Comparison of ENCODE assay signal across 22 cellular contexts in genomic region chrX:68833448-68833805, GRCh38. TPM values are rescaled to one million over a fixed set of nuclear protein-coding genes. Genes with fewer than 3 reads are reported as not detected.
DNase-seq lines count a peak whose midpoint lies in the region; ATAC-seq and TF ChIP-seq lines count a peak whose summit lies in the region.
"Had no signal": no experiment of that assay in that cellular context is flagged by ENCODE, and none has a peak within 500 bp of the region (broad histone marks: within the 10 kb centered on the region; RNA-seq: fewer than 3 reads in every experiment).

No MANE protein-coding gene starts in this region.

- DNase-seq in activated T-cell treated with anti-CD3 and anti-CD28 coated beads, Interleukin-2, amount 50 U/mL, for 1 hour: peak; percentile 5
- no peak for DNase-seq in activated T-cell treated with anti-CD3 and anti-CD28 coated beads, Interleukin-2, amount 50 U/mL, for 72 hours
- peak; percentile 14 for DNase-seq in coronary artery (ENCODE audit: low spot score)
- peak; percentile 17 to 18 for DNase-seq in suprapubic skin (ENCODE audit: low spot score in 2 of 2)
- DNase-seq in medulla oblongata (ENCODE audit: extremely low spot score): no peak
- no peak for DNase-seq in effector memory CD4-positive, alpha-beta T cell
- no peak for DNase-seq in dedifferentiated amniotic fluid mesenchymal stem cell (ENCODE audit: extremely low spot score)
- DNase-seq: activated CD4-positive, alpha-beta T cell treated with anti-CD3 and anti-CD28 coated beads, Interleukin-2, amount 50 U/mL, for 48 hours; central memory CD4-positive, alpha-beta T cell; DMS79 treated with DMSO at 0.1 percent for 48 hours; left ventricle myocardium superior; MV-4-11; NCI-H2107; NCI-H69; stimulated activated CD4-positive, alpha-beta T cell treated with anti-CD3 and anti-CD28 coated beads, Interleukin-15, amount 100 ng/mL, for 24 hours; SW 1271 had no signal

- H3K4me3 ChIP-seq in coronary artery: no peak overlapping the region
- H3K4me3 ChIP-seq in muscle layer of duodenum (ENCODE audit: low read depth in 1 of 2, low read length in 2 of 2): no peak overlapping the region
- H3K4me3 ChIP-seq in suprapubic skin: peak overlapping the region; percentile 80
- no peak overlapping the region for H3K4me3 ChIP-seq in effector memory CD4-positive, alpha-beta T cell (ENCODE audit: insufficient read depth, low read depth, low read length, poor library complexity, severe bottlenecking)
- H3K4me3 ChIP-seq: K562 had no signal

- TF ChIP-seq CTCF in coronary artery (IDR thresholded peaks at IDR 0.05) (no peak), suprapubic skin (IDR thresholded peaks at IDR 0.05) (no peak)

- no peak overlapping the region for H3K27ac Mint-ChIP-seq in activated T-cell treated with anti-CD3 and anti-CD28 coated beads, Interleukin-2, amount 50 U/mL, for 72 hours
- H3K27ac Mint-ChIP-seq: activated T-helper 17 cell treated with anti-CD3 and anti-CD28 coated beads, Interleukin-2, amount 50 U/mL, for 72 hours; stimulated activated naive B cell treated with anti-CD40 and anti-IgM and Interleukin-4, amounts not matched to agents 10 μg/mL and 1 μg/mL and 100 μg/mL, for 72 hours had no signal

- no peak for ATAC-seq in activated T-cell treated with anti-CD3 and anti-CD28 coated beads, Interleukin-2, amount 50 U/mL, for 72 hours (replicated peaks in 1 of 2)
- ATAC-seq: activated T-helper 17 cell treated with anti-CD3 and anti-CD28 coated beads, Interleukin-2, amount 50 U/mL, for 72 hours; K562; left ventricle myocardium superior; Panc1 had no signal

- peaks cover 6% of the 10 kb centered on the region for H3K27me3 Mint-ChIP-seq in activated T-cell treated with anti-CD3 and anti-CD28 coated beads, Interleukin-2, amount 50 U/mL, for 72 hours (ENCODE audit: low read depth)
- H3K27me3 Mint-ChIP-seq: activated T-helper 17 cell treated with anti-CD3 and anti-CD28 coated beads, Interleukin-2, amount 50 U/mL, for 72 hours had no signal

- H3K36me3 Mint-ChIP-seq in activated T-cell treated with anti-CD3 and anti-CD28 coated beads, Interleukin-2, amount 50 U/mL, for 72 hours (ENCODE audit: insufficient read depth in 2 of 2): no peaks in the 10 kb centered on the region

- H3K4me1 ChIP-seq in muscle layer of duodenum (ENCODE audit: control insufficient read depth in 1 of 2, insufficient read depth in 2 of 2, low read length in 2 of 2) (peaks cover 0 to 8% of the 10 kb centered on the region in 2 donors), suprapubic skin (peaks cover 40% of the 10 kb centered on the region)
- H3K4me1 ChIP-seq in effector memory CD4-positive, alpha-beta T cell (ENCODE audit: control insufficient read depth, insufficient read depth, low read length, poor library complexity, severe bottlenecking): peaks cover 9% of the 10 kb centered on the region
- H3K4me1 ChIP-seq: adrenal gland had no signal

- H3K36me3 ChIP-seq in muscle layer of duodenum (ENCODE audit: control insufficient read depth in 1 of 2, insufficient read depth in 2 of 2, low read length in 2 of 2): no peaks in the 10 kb centered on the region
- H3K36me3 ChIP-seq in suprapubic skin: no peaks in the 10 kb centered on the region
- no peaks in the 10 kb centered on the region for H3K36me3 ChIP-seq in effector memory CD4-positive, alpha-beta T cell (ENCODE audit: control insufficient read depth, insufficient read depth, low read length)
- H3K36me3 ChIP-seq: adrenal gland had no signal

- no peak for TF ChIP-seq EP300 in suprapubic skin (IDR thresholded peaks at IDR 0.05)

- H3K27me3 ChIP-seq in muscle layer of duodenum (ENCODE audit: low read depth, low read length): no peaks in the 10 kb centered on the region
- H3K27me3 ChIP-seq in suprapubic skin: no peaks in the 10 kb centered on the region
- no peaks in the 10 kb centered on the region for H3K27me3 ChIP-seq in effector memory CD4-positive, alpha-beta T cell (replicated peaks; ENCODE audit: control insufficient read depth, insufficient read depth, low read length, poor library complexity, severe bottlenecking)
- H3K27me3 ChIP-seq: adrenal gland had no signal

- H3K9me3 Mint-ChIP-seq in activated T-cell treated with anti-CD3 and anti-CD28 coated beads, Interleukin-2, amount 50 U/mL, for 72 hours: no peaks in the 10 kb centered on the region
- H3K9me3 Mint-ChIP-seq: activated T-helper 17 cell treated with anti-CD3 and anti-CD28 coated beads, Interleukin-2, amount 50 U/mL, for 72 hours; stimulated activated naive B cell treated with anti-CD40 and anti-IgM and Interleukin-4, amounts not matched to agents 10 μg/mL and 1 μg/mL and 100 μg/mL, for 72 hours had no signal

- H3K27ac ChIP-seq in coronary artery (no peak overlapping the region), muscle layer of duodenum (ENCODE audit: low read length) (peak overlapping the region; percentile 2), suprapubic skin (peak overlapping the region; percentile 82)
- H3K27ac ChIP-seq in effector memory CD4-positive, alpha-beta T cell (ENCODE audit: insufficient read depth, low read length, poor library complexity, severe bottlenecking): no peak overlapping the region

- no peak overlapping the region for H3K4me3 Mint-ChIP-seq in activated T-cell treated with anti-CD3 and anti-CD28 coated beads, Interleukin-2, amount 50 U/mL, for 72 hours
- H3K4me3 Mint-ChIP-seq: activated T-helper 17 cell treated with anti-CD3 and anti-CD28 coated beads, Interleukin-2, amount 50 U/mL, for 72 hours; stimulated activated naive B cell treated with anti-CD40 and anti-IgM and Interleukin-4, amounts not matched to agents 10 μg/mL and 1 μg/mL and 100 μg/mL, for 72 hours had no signal

- peaks cover 19% of the 10 kb centered on the region for H3K4me1 Mint-ChIP-seq in activated T-cell treated with anti-CD3 and anti-CD28 coated beads, Interleukin-2, amount 50 U/mL, for 72 hours (ENCODE audit: low read depth)

- 81% methylated on average over 4 of the region's 6 CpGs for WGBS in suprapubic skin

- no peaks in the 10 kb centered on the region for H3K9me3 ChIP-seq in muscle layer of duodenum (ENCODE audit: control insufficient read depth in 1 of 2, low read length in 2 of 2)
- H3K9me3 ChIP-seq in suprapubic skin: no peaks in the 10 kb centered on the region
- H3K9me3 ChIP-seq in effector memory CD4-positive, alpha-beta T cell (ENCODE audit: control insufficient read depth, low read length): no peaks in the 10 kb centered on the region
- H3K9me3 ChIP-seq: adrenal gland had no signal

- no peak for TF ChIP-seq POLR2A in suprapubic skin (IDR thresholded peaks at IDR 0.05)

RNA-seq across cellular contexts. Expression of gene EFNB1, which starts 4.6 kb away (rescaled TPM):
- total RNA-seq in activated T-cell treated with anti-CD3 and anti-CD28 coated beads, Interleukin-2, amount 50 U/mL, for 72 hours: 1 to 10 TPM; 5.1 to 5.7 TPM
- total RNA-seq in suprapubic skin: 100 to 1,000 TPM in 1 of 4 donors, 10 to 100 TPM in 3; 78.4 to 103 (median 89.8) TPM

Comparison
In these comparisons a context has a peak if more than half of its experiments do, and no peak if none do; other contexts are left out.
1. DNase-seq: peak in activated T-cell treated with anti-CD3 and anti-CD28 coated beads, Interleukin-2, amount 50 U/mL, for 1 hour (single experiment), coronary artery (single experiment) and suprapubic skin (2 of 2); none in activated T-cell treated with anti-CD3 and anti-CD28 coated beads, Interleukin-2, amount 50 U/mL, for 72 hours (0 of 2), medulla oblongata (single experiment), effector memory CD4-positive, alpha-beta T cell (0 of 3) and dedifferentiated amniotic fluid mesenchymal stem cell (single experiment).
2. H3K27ac ChIP-seq: peak in muscle layer of duodenum (single experiment) and suprapubic skin (single experiment); none in coronary artery (0 of 2) and effector memory CD4-positive, alpha-beta T cell (single experiment).
3. RNA of gene EFNB1, which starts 4.6 kb away (total RNA-seq): 78.4 to 103 TPM in suprapubic skin; 5.1 to 5.7 TPM in activated T-cell treated with anti-CD3 and anti-CD28 coated beads, Interleukin-2, amount 50 U/mL, for 72 hours; every median in the first group is over 10 times any median in the second.